ENCODE assay signal across 1 cellular context in the genomic region with DNA sequence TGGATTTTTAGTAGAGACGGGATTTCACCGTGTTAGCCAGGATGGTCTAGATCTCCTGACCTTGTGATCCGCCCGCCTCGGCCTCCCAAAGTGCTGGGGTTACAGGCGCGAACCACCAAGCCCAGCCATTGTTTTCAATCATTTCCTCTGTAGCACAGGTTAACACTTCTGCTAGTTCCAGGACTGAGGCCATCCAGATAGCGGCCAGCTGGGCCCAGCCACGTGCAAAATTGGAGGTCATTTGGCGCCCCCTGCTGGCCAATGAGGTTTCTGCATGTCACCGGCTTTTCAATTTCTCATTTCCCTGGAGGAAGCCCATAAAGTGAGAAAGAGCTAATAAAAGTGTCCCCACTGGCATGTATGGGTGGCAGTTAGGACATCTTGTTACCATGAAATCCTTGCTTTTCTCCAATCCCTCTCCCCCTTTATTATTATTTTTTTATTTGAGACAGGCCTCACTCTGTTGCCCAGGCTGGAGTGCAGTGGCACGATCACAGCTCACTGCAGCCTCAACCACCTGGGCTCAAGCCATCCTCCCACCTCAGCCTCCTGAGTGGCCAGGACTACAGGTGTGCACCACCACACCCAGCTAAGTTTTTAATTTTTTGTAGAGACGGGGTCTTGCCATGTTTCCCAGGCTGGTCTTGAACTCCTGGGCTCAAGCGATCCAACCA.
TF ChIP-seq lines count a peak whose summit lies in the region.

No MANE protein-coding gene starts in this region.

TF ChIP-seq in A549, 52 proteins besides CTCF, POLR2A, EP300 and RAD21 (continued from another document):
- peak; percentile 39; the same call in 1 of the 2 replicates for TF ChIP-seq MYC (IDR thresholded peaks at IDR 0.05; ENCODE audit: borderline replicate concordance, low read length)
- TF ChIP-seq SMC3 (IDR thresholded peaks at IDR 0.05), result peak; percentile 100
